ENCODE assay signal across 1 cellular context in genomic region chr15:95842576-95842975, GRCh38.
TF ChIP-seq lines count a peak whose summit lies in the region.

No MANE protein-coding gene starts in this region.

TF ChIP-seq in GM23338, 12 proteins besides CTCF, POLR2A, EP300 and RAD21 (continued from another document):
- no peak for TF ChIP-seq ETS1 (IDR thresholded peaks at IDR 0.05)
- TF ChIP-seq POLR2AphosphoS5 (IDR thresholded peaks at IDR 0.05; ENCODE audit: low read depth): no peak
- TF ChIP-seq NANOG (IDR thresholded peaks at IDR 0.05; ENCODE audit: borderline replicate concordance): no peak
- no peak for TF ChIP-seq JUNB (IDR thresholded peaks at IDR 0.05; ENCODE audit: unreplicated experiment)
- no peak for TF ChIP-seq ZNF462 (CRISPR knock-in tag; IDR thresholded peaks at IDR 0.05)
- no peak for TF ChIP-seq EZH2phosphoT487 (IDR thresholded peaks at IDR 0.05; ENCODE audit: unreplicated experiment)
